ENCODE assay signal across 13 cellular contexts in the genomic region with DNA sequence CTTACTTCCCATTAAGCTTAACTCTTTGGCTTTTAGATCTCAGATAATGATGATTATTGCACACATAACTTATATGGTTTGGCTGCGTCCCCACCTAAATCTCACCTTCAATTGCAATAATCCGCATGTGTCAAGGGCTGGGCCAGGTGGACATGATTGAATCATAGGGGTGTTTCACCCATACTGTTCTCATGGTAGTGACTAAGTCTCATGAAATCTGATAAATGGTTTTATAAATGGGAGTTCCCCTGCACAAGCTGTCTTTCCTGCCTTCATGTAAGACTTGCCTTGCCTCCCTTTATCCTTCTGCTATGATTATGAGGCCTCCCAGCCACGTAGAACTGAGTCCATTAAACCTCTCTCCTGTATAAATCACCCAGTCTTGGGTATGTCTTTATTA.
"Had no signal": no experiment of that assay in that cellular context is flagged by ENCODE, and none has a peak within 500 bp of the region (broad histone marks: within the 10 kb centered on the region; RNA-seq: fewer than 3 reads in every experiment).

No MANE protein-coding gene starts in this region.

- H3K9me3 ChIP-seq: body of pancreas, neutrophil, sigmoid colon, tibial artery had no signal

- H3K4me1 ChIP-seq: body of pancreas, parathyroid adenoma, tibial artery had no signal

- H3K27ac ChIP-seq: body of pancreas, neutrophil, parathyroid adenoma, sigmoid colon, tibial artery had no signal

- H3K36me3 ChIP-seq: neutrophil, sigmoid colon, tibial artery had no signal

- H3K4me3 ChIP-seq: body of pancreas, sigmoid colon, tibial artery had no signal

- H3K27me3 ChIP-seq: body of pancreas, neutrophil, sigmoid colon, tibial artery had no signal

- DNase-seq: activated CD4-positive, alpha-beta T cell treated with anti-CD3 and anti-CD28 coated beads for 4 hours; activated CD8-positive, alpha-beta T cell treated with anti-CD3 and anti-CD28 coated beads for 36 hours; activated effector memory CD4-positive, alpha-beta T cell treated with anti-CD3 and anti-CD28 coated beads, Interleukin-2, amount 50 U/mL, for 16 hours; activated T-cell treated with anti-CD3 and anti-CD28 coated beads, Interleukin-2, amount 50 U/mL, for 4 hours; body of pancreas; effector memory CD4-positive, alpha-beta T cell; natural killer cell; sigmoid colon; stimulated activated naive B cell treated with anti-CD40 and anti-IgM and Interleukin-4, amounts not matched to agents 10 μg/mL and 1 μg/mL and 100 μg/mL, for 72 hours; T-helper 17 cell; tibial artery had no signal
